31 cellular contexts compared by ENCODE assay signal in genomic region chr5:97575322-97575721, GRCh38.
"Had no signal": no experiment of that assay in that cellular context is flagged by ENCODE, and none has a peak within 500 bp of the region (broad histone marks: within the 10 kb centered on the region; RNA-seq: fewer than 3 reads in every experiment).

No MANE protein-coding gene starts in this region.

- H3K4me1 ChIP-seq: adrenal gland, body of pancreas, breast epithelium had no signal

- H3K9me3 ChIP-seq: adrenal gland had no signal

- H3K27ac ChIP-seq: adrenal gland, body of pancreas, brain microvascular endothelial cell, breast epithelium, VCaP had no signal

- H3K27me3 ChIP-seq: adrenal gland, body of pancreas, brain microvascular endothelial cell, breast epithelium had no signal

- H3K36me3 ChIP-seq: adrenal gland, brain microvascular endothelial cell, breast epithelium had no signal

- ATAC-seq: activated CD8-positive, alpha-beta T cell treated with anti-CD3 and anti-CD28 coated beads for 36 hours; activated naive CD4-positive, alpha-beta T cell treated with anti-CD3 and anti-CD28 coated beads, Interleukin-2, amount 50 U/mL, for 72 hours; activated T-cell treated with anti-CD3 and anti-CD28 coated beads, Interleukin-2, amount 50 U/mL, for 4 hours; activated T-cell treated with anti-CD3 and anti-CD28 coated beads, Interleukin-2, amount 50 U/mL, for 72 hours; activated T-helper 17 cell treated with anti-CD3 and anti-CD28 coated beads, Interleukin-2, amount 50 U/mL, for 72 hours; body of pancreas had no signal

- H3K4me3 ChIP-seq: adrenal gland, body of pancreas, breast epithelium had no signal

- DNase-seq: activated B cell treated with CpG ODN at 0.5 μM for 24 hours; activated CD4-positive, alpha-beta memory T cell treated with anti-CD3 and anti-CD28 coated beads for 36 hours; activated CD4-positive, alpha-beta T cell treated with anti-CD3 and anti-CD28 coated beads for 4 hours; activated CD4-positive, alpha-beta T cell treated with anti-CD3 and anti-CD28 coated beads, Interleukin-2, amount 10 ng/mL, durations not matched to agents 24 days and 14 days; activated CD4-positive, alpha-beta T cell treated with anti-CD3 and anti-CD28 coated beads, Interleukin-2, amount 50 U/mL, for 1 hour; activated CD4-positive, alpha-beta T cell treated with anti-CD3 and anti-CD28 coated beads, Interleukin-2, amount 50 U/mL, for 4 hours; activated CD4-positive, CD25-positive, alpha-beta regulatory T cell treated with anti-CD3 and anti-CD28 coated beads, Interleukin-2, amount 50 U/mL, for 72 hours; activated CD8-positive, alpha-beta memory T cell treated with anti-CD3 and anti-CD28 coated beads, Interleukin-2, amount 50 U/mL, for 4 hours; activated CD8-positive, alpha-beta T cell treated with anti-CD3 and anti-CD28 coated beads for 36 hours; activated effector memory CD4-positive, alpha-beta T cell treated with anti-CD3 and anti-CD28 coated beads, Interleukin-2, amount 50 U/mL, for 16 hours; activated gamma-delta T cell treated with Interleukin-2 at 50 U/mL for 16 hours; activated naive CD4-positive, alpha-beta T cell; activated naive CD4-positive, alpha-beta T cell treated with anti-CD3 and anti-CD28 coated beads for 36 hours; activated naive CD4-positive, alpha-beta T cell treated with anti-CD3 and anti-CD28 coated beads, Interleukin-2, amount 50 U/mL, for 16 hours; activated naive CD8-positive, alpha-beta T cell treated with anti-CD3 and anti-CD28 coated beads for 36 hours; activated T-cell treated with anti-CD3 and anti-CD28 coated beads for 4 hours; activated T-cell treated with anti-CD3 and anti-CD28 coated beads, Interleukin-2, amount 50 U/mL, for 1 hour; activated T-cell treated with anti-CD3 and anti-CD28 coated beads, Interleukin-2, amount 50 U/mL, for 4 hours; activated T-cell treated with anti-CD3 and anti-CD28 coated beads, Interleukin-2, amount 50 U/mL, for 72 hours; adrenal gland; amniotic stem cell; aorta; body of pancreas; brain microvascular endothelial cell; central memory CD4-positive, alpha-beta T cell; T-helper 2 cell; T-helper 9 cell had no signal
